ENCODE assay signal across 1 cellular context in genomic region chr10:87867453-87867852, GRCh38.
TF ChIP-seq lines count a peak whose summit lies in the region.

No MANE protein-coding gene starts in this region.

TF ChIP-seq in H1, 55 proteins besides CTCF, POLR2A, EP300 and RAD21:
- TF ChIP-seq CBX5 (IDR thresholded peaks at IDR 0.05; ENCODE audit: low read depth, low read length) (no peak), POU5F1 (IDR thresholded peaks at IDR 0.05; ENCODE audit: low read depth, low read length) (no peak), FOSL1 (IDR thresholded peaks at IDR 0.05; ENCODE audit: insufficient read depth, low read depth, low read length) (no peak), NRF1 (IDR thresholded peaks at IDR 0.05; ENCODE audit: low read depth, low read length) (no peak), BACH1 (IDR thresholded peaks at IDR 0.05; ENCODE audit: low read length) (no peak), SRF (IDR thresholded peaks at IDR 0.05; ENCODE audit: low read depth, low read length) (no peak)
